In genomic region chr12:49763006-49763591, GRCh38 we compare ENCODE assay signal across 1 cellular context.
TF ChIP-seq lines count a peak whose summit lies in the region.

No MANE protein-coding gene starts in this region.

TF ChIP-seq in H1, 55 proteins besides CTCF, POLR2A, EP300 and RAD21 (continued from another document):
- TF ChIP-seq TAF1 (IDR thresholded peaks at IDR 0.05; ENCODE audit: low read depth, low read length), result no peak
TF ChIP-seq in H1: peak in this region for 2.
